In the genomic region with DNA sequence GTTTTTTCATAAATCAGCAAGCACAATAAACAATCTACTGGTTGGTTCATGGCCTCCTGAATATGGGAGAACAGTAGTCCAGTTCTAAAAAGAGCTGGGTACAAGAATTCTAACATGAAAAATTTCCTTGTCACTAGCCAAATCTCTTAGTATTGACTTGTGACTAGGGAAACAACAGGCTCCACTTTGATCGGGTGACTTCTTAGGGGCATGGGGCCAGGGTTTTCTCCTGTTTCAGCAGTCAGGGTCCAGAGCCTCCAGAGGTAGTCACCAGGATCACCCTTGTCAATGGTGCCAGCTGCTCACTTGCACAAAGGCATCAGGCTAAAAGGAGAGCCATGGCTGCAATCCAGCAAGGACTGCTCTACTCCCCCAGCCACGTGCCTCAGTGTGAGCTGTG, we compare ENCODE assay signal across 27 cellular contexts. TPM values are rescaled to one million over a fixed set of nuclear protein-coding genes. Genes with fewer than 3 reads are reported as not detected.
DNase-seq lines count a peak whose midpoint lies in the region; ATAC-seq and TF ChIP-seq lines count a peak whose summit lies in the region.
"Had no signal": no experiment of that assay in that cellular context is flagged by ENCODE, and none has a peak within 500 bp of the region (broad histone marks: within the 10 kb centered on the region; RNA-seq: fewer than 3 reads in every experiment).

No MANE protein-coding gene starts in this region.

- no peaks in the 10 kb centered on the region for H3K9me3 ChIP-seq in body of pancreas
- no peaks in the 10 kb centered on the region for H3K9me3 ChIP-seq in BE2C
- H3K9me3 ChIP-seq: Peyer's patch, SJSA1, spleen, suprapubic skin had no signal

- H3K4me1 ChIP-seq in body of pancreas (peaks cover 14% of the 10 kb centered on the region), BE2C (no peaks in the 10 kb centered on the region)
- H3K4me1 ChIP-seq: Peyer's patch had no signal

- H3K27ac ChIP-seq in body of pancreas (no peak overlapping the region), temporal lobe (ENCODE audit: low read depth, low read length) (peak overlapping the region; percentile 87)
- H3K27ac ChIP-seq: GM23248, Peyer's patch, SJSA1, spleen had no signal

- peak; percentile 30 for ATAC-seq in body of pancreas
- ATAC-seq: stimulated activated effector memory CD8-positive, alpha-beta T cell treated with anti-CD3 and anti-CD28 coated beads, Interleukin-12 subunit alpha, Interleukin-12 subunit beta, amount 100 ng/mL, for 72 hours had no signal

- WGBS in body of pancreas, 2 donors = 57 to 60% methylated on average over 2 of the region's 2 CpGs

- TF ChIP-seq CTCF in body of pancreas (IDR thresholded peaks at IDR 0.05) (no peak), BE2C (IDR thresholded peaks at IDR 0.05; ENCODE audit: low read depth, low read length) (no peak)

- H3K4me3 ChIP-seq in body of pancreas = no peak overlapping the region
- no peak overlapping the region for H3K4me3 ChIP-seq in BE2C (ENCODE audit: low read depth, low read length)
- H3K4me3 ChIP-seq: GM23248, Peyer's patch, SJSA1, spleen, suprapubic skin had no signal

- no peak for TF ChIP-seq POLR2A in body of pancreas (IDR thresholded peaks at IDR 0.05)

- H3K36me3 ChIP-seq in body of pancreas (replicated peaks in 1 of 2; ENCODE audit: insufficient read depth in 1 of 2, low read depth in 2 of 2) (no peaks in the 10 kb centered on the region), BE2C (no peaks in the 10 kb centered on the region)
- H3K36me3 ChIP-seq: Peyer's patch, SJSA1, spleen, suprapubic skin had no signal

- intact Hi-C loops in body of pancreas (cut with DNase I) = no loop called here

- DNase-seq in NCI-H1092 (lab: John Stamatoyannopoulos, UW) (peak; percentile 23), body of pancreas (peak; percentile 29 to 49 (median 38)), medulla oblongata (ENCODE audit: extremely low spot score) (peak; percentile 57), BE2C (no peak), NCI-H1694 (lab: John Stamatoyannopoulos, UW) (no peak), amniotic stem cell (lab: John Stamatoyannopoulos, UW) (no peak)
- DNase-seq: activated CD4-positive, alpha-beta memory T cell treated with anti-CD3 and anti-CD28 coated beads, Interleukin-2, amount 10 ng/mL, durations not matched to agents 7 days and 5 days; activated CD4-positive, CD25-positive, alpha-beta regulatory T cell treated with anti-CD3 and anti-CD28 coated beads, Interleukin-2, amount 50 U/mL, for 72 hours; activated effector memory CD4-positive, alpha-beta T cell treated with Interleukin-2 at 50 U/mL for 16 hours; activated naive CD8-positive, alpha-beta T cell treated with anti-CD3 and anti-CD28 coated beads, Interleukin-2, amount 10 ng/mL, durations not matched to agents 7 days and 5 days; CD4-positive, CD25-positive, alpha-beta regulatory T cell; effector CD8-positive, alpha-beta T cell; foreskin melanocyte; GM23248; HFFc6; mammary epithelial cell; NCI-H1436 treated with DMSO at 0.1 percent for 48 hours; NCI-H2171; NCI-H526; Peyer's patch; spleen; stimulated activated CD4-positive, alpha-beta T cell treated with anti-CD3 and anti-CD28 coated beads, Interleukin-2, amount 100 ng/mL, for 48 hours; T-helper 1 cell had no signal

- H3K27me3 ChIP-seq in body of pancreas = no peaks in the 10 kb centered on the region
- H3K27me3 ChIP-seq in BE2C = no peaks in the 10 kb centered on the region
- H3K27me3 ChIP-seq: Peyer's patch, SJSA1, spleen, suprapubic skin had no signal

RNA-seq across cellular contexts. Expression of a gene that starts 38.1 kb away (rescaled TPM):
- 10 to 100 TPM; 10.9 to 13.0 TPM for total RNA-seq in body of pancreas
- 13.0 TPM for total RNA-seq in temporal lobe
- 10.4 TPM for polyA plus RNA-seq in BE2C (2012; ENCODE audit: insufficient read depth, insufficient read length, low read depth)
- total RNA-seq: activated CD4-positive, alpha-beta memory T cell treated with anti-CD3 and anti-CD28 coated beads, Interleukin-2, amount 10 ng/mL, durations not matched to agents 7 days and 5 days; CD4-positive, CD25-positive, alpha-beta regulatory T cell had no signal
- polyA plus RNA-seq: CD4-positive, CD25-positive, alpha-beta regulatory T cell had no signal

Comparison
In these comparisons a context has a peak if more than half of its experiments do, and no peak if none do; other contexts are left out.
1. DNase-seq: peak in NCI-H1092 (single experiment), body of pancreas (4 of 4) and medulla oblongata (single experiment); none in BE2C (single experiment), NCI-H1694 (single experiment) and amniotic stem cell (single experiment).